In the genomic region with DNA sequence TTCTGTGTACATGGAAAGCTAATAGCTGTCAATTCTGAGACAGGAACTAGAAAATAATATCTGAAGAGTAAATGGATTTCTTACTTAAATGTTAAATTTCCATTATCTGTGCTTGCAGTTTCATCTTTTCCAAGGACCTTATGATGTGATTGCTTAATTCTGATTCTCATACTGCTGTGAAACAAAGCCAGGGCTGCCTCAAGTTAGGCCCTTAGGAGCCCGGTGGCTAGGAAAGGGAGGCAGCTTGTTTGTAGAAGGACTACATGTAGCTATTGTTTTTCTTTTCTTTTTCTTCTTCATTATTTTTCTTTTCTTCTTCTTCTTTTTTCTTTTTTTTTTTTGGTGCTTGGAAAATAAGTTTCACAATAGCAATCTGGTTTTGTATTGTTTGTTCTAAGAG, we compare ENCODE assay signal across 18 cellular contexts. TPM values are rescaled to one million over a fixed set of nuclear protein-coding genes. Genes with fewer than 3 reads are reported as not detected.
DNase-seq lines count a peak whose midpoint lies in the region; ATAC-seq and TF ChIP-seq lines count a peak whose summit lies in the region.
"Had no signal": no experiment of that assay in that cellular context is flagged by ENCODE, and none has a peak within 500 bp of the region (broad histone marks: within the 10 kb centered on the region; RNA-seq: fewer than 3 reads in every experiment).

No MANE protein-coding gene starts in this region.

- H3K4me3 ChIP-seq in naive thymus-derived CD4-positive, alpha-beta T cell (ENCODE audit: low read length): no peak overlapping the region
- H3K4me3 ChIP-seq: GM12878 had no signal

- H3K27ac ChIP-seq in H9 (ENCODE audit: insufficient read length, low read depth, low read length): no peak overlapping the region
- H3K27ac ChIP-seq in naive thymus-derived CD4-positive, alpha-beta T cell (ENCODE audit: low read depth, low read length): no peak overlapping the region

- no peak overlapping the region for H3K23ac ChIP-seq in H9 (ENCODE audit: insufficient read length, low read depth, low read length)

- DNase-seq in activated T-cell treated with anti-CD3 and anti-CD28 coated beads, Interleukin-2, amount 50 U/mL, for 24 hours: no peak
- DNase-seq in activated T-cell treated with anti-CD3 and anti-CD28 coated beads, Interleukin-2, amount 50 U/mL, for 1 hour: no peak
- DNase-seq in H9 (no peak), SKM-1 (lab: John Stamatoyannopoulos, UW; ENCODE audit: unreplicated experiment) (no peak)
- no peak for DNase-seq in naive thymus-derived CD4-positive, alpha-beta T cell
- DNase-seq in activated naive CD4-positive, alpha-beta T cell treated with anti-CD3 and anti-CD28 coated beads, Interleukin-2, amount 50 U/mL, for 16 hours: no peak
- DNase-seq: 8988T; BE2C; CD4-positive, alpha-beta memory T cell; GDM1; NCI-H1048; NCI-H1436 treated with DMSO at 0.1 percent for 48 hours; NCI-H2081; NCI-H510A had no signal

- H2AFZ ChIP-seq in H9 (ENCODE audit: low read length): no peak overlapping the region

- CTCF ChIA-PET in naive thymus-derived CD4-positive, alpha-beta T cell (lab: Charles Lee): interaction anchor here (0.9 to 1.5 kb wide), 2 partner anchors 19 to 245 kb away, joined by 3 to 4 read pairs; no protein-coding TSS in a partner anchor

- H3K27me3 Mint-ChIP-seq in activated T-cell treated with anti-CD3 and anti-CD28 coated beads, Interleukin-2, amount 50 U/mL, for 24 hours: no peaks in the 10 kb centered on the region
- H3K27me3 Mint-ChIP-seq in H9 (ENCODE audit: low read depth): no peaks in the 10 kb centered on the region; the same call in 1 of the 2 replicates
- no peaks in the 10 kb centered on the region for H3K27me3 Mint-ChIP-seq in brain
- H3K27me3 Mint-ChIP-seq in naive thymus-derived CD4-positive, alpha-beta T cell: no peaks in the 10 kb centered on the region
- H3K27me3 Mint-ChIP-seq: CD4-positive, alpha-beta memory T cell had no signal

- no peak overlapping the region for H4K5ac ChIP-seq in H9 (ENCODE audit: insufficient read length, low read depth, low read length)

- peaks cover 23 to 74% (median 35%) of the 10 kb centered on the region in 3 experiments for H3K36me3 ChIP-seq in naive thymus-derived CD4-positive, alpha-beta T cell (ENCODE audit: control insufficient read depth in 2 of 3, insufficient read depth in 3 of 3, low read length in 3 of 3)

- H3K79me2 ChIP-seq in H9 (ENCODE audit: insufficient read depth, low read length): 0 out of 2 replicates have a peak, but pooled peaks cover 2% of the 10 kb centered on the region

- no peak for ATAC-seq in naive thymus-derived CD4-positive, alpha-beta T cell
- ATAC-seq in SK-N-SH treated with all-trans-retinoic acid at 6 μM for 48 hours: no peak
- ATAC-seq: GM12878, Panc1 had no signal

- H3K9me3 Mint-ChIP-seq in activated T-cell treated with anti-CD3 and anti-CD28 coated beads, Interleukin-2, amount 50 U/mL, for 24 hours: no peaks in the 10 kb centered on the region
- H3K9me3 Mint-ChIP-seq in H9: no peaks in the 10 kb centered on the region
- H3K9me3 Mint-ChIP-seq in brain: no peaks in the 10 kb centered on the region
- peaks cover 0 to 2% (median 0%) of the 10 kb centered on the region in 11 donors for H3K9me3 Mint-ChIP-seq in naive thymus-derived CD4-positive, alpha-beta T cell
- H3K9me3 Mint-ChIP-seq: CD4-positive, alpha-beta memory T cell had no signal

- H2BK15ac ChIP-seq in H9 (ENCODE audit: low read depth, low read length): no peak overlapping the region

- H3K36me3 Mint-ChIP-seq in activated T-cell treated with anti-CD3 and anti-CD28 coated beads, Interleukin-2, amount 50 U/mL, for 24 hours (ENCODE audit: low read depth): peaks cover 56% of the 10 kb centered on the region
- H3K36me3 Mint-ChIP-seq in H9 (ENCODE audit: insufficient read depth in 1 of 3, low read depth in 3 of 3): peaks cover 50 to 93% (median 88%) of the 10 kb centered on the region in 3 experiments; a peak in 6 of 7 replicates
- peaks cover 88% of the 10 kb centered on the region for H3K36me3 Mint-ChIP-seq in brain
- peaks cover 8 to 66% (median 32%) of the 10 kb centered on the region in 5 donors for H3K36me3 Mint-ChIP-seq in naive thymus-derived CD4-positive, alpha-beta T cell

- H2BK120ac ChIP-seq in H9 (ENCODE audit: low read depth, low read length, poor library complexity, severe bottlenecking): no peak overlapping the region

- H3K4me3 Mint-ChIP-seq in activated T-cell treated with anti-CD3 and anti-CD28 coated beads, Interleukin-2, amount 50 U/mL, for 24 hours: no peak overlapping the region
- H3K4me3 Mint-ChIP-seq in H9 (no peak overlapping the region), brain (no peak overlapping the region)
- H3K4me3 Mint-ChIP-seq in naive thymus-derived CD4-positive, alpha-beta T cell: no peak overlapping the region
- H3K4me3 Mint-ChIP-seq: CD4-positive, alpha-beta memory T cell had no signal

- H4K91ac ChIP-seq in H9 (ENCODE audit: insufficient read length, low read depth, low read length): no peak overlapping the region

- no peak overlapping the region for H3K4me2 ChIP-seq in H9 (ENCODE audit: insufficient read depth, insufficient read length, low read length)

- intact Hi-C loops in naive thymus-derived CD4-positive, alpha-beta T cell (cut with micrococcal nuclease): loop anchor here in 1 of 2 donors (2.0 to 5.0 kb wide), 2 partner anchors 17 to 32 kb away; no protein-coding TSS in a partner anchor

- H3K18ac ChIP-seq in H9 (ENCODE audit: insufficient read length, low read depth, low read length): no peak overlapping the region

- H2BK20ac ChIP-seq in H9 (ENCODE audit: low read depth, low read length, poor library complexity, severe bottlenecking): no peak overlapping the region

- no peak overlapping the region for H2AK5ac ChIP-seq in H9 (ENCODE audit: insufficient read length, low read length)

- no peaks in the 10 kb centered on the region for H4K20me1 ChIP-seq in H9 (ENCODE audit: control insufficient read depth, insufficient read depth, insufficient read length)

- no peaks in the 10 kb centered on the region for H3K27me3 ChIP-seq in H9 (ENCODE audit: insufficient read depth, low read length)
- H3K27me3 ChIP-seq in naive thymus-derived CD4-positive, alpha-beta T cell (ENCODE audit: control insufficient read depth in 2 of 2, insufficient read depth in 2 of 2, low read length in 2 of 2): no peaks in the 10 kb centered on the region
- H3K27me3 ChIP-seq: BE2C had no signal

- no peak overlapping the region for H3K14ac ChIP-seq in H9 (ENCODE audit: insufficient read depth, low read length)

- H3K56ac ChIP-seq in H9 (ENCODE audit: insufficient read length, low read depth, low read length): no peak overlapping the region

- H3K4me1 ChIP-seq in H9 (ENCODE audit: insufficient read depth, low read length): no peaks in the 10 kb centered on the region
- no peaks in the 10 kb centered on the region for H3K4me1 ChIP-seq in naive thymus-derived CD4-positive, alpha-beta T cell (ENCODE audit: control insufficient read depth in 2 of 2, insufficient read depth in 2 of 2, low read length in 2 of 2)
- H3K4me1 ChIP-seq: BE2C had no signal

- no peak overlapping the region for H3K9ac ChIP-seq in H9 (ENCODE audit: extremely low read depth, insufficient read length, low read length)

- H3K4me1 Mint-ChIP-seq in activated T-cell treated with anti-CD3 and anti-CD28 coated beads, Interleukin-2, amount 50 U/mL, for 24 hours (ENCODE audit: low read depth): peaks cover 31% of the 10 kb centered on the region
- H3K4me1 Mint-ChIP-seq in H9 (no peaks in the 10 kb centered on the region), brain (peaks cover 25% of the 10 kb centered on the region)
- H3K4me1 Mint-ChIP-seq in naive thymus-derived CD4-positive, alpha-beta T cell: peaks cover 9 to 63% (median 46%) of the 10 kb centered on the region in 7 donors

- TF ChIP-seq CTCF in H9 (conservative IDR thresholded peaks at IDR 0.05) (no peak), brain (conservative IDR thresholded peaks at IDR 0.05) (no peak)

- POLR2A ChIA-PET in naive thymus-derived CD4-positive, alpha-beta T cell (lab: Charles Lee): no interaction called here

- H3K27ac Mint-ChIP-seq in activated T-cell treated with anti-CD3 and anti-CD28 coated beads, Interleukin-2, amount 50 U/mL, for 24 hours: peak overlapping the region; percentile 37
- H3K27ac Mint-ChIP-seq in H9 (peak overlapping the region in 2 of 3 experiments; percentile 52 to 83; a peak in 2 of 7 replicates), brain (peak overlapping the region in 4 of 5 experiments; percentile 18 to 52 (median 46))
- H3K27ac Mint-ChIP-seq in naive thymus-derived CD4-positive, alpha-beta T cell: peak overlapping the region in 5 of 9 donors; percentile 54 to 72 (median 59)

- H3K9me3 ChIP-seq in H9 (ENCODE audit: control insufficient read depth, low read depth, low read length): no peaks in the 10 kb centered on the region
- H3K9me3 ChIP-seq in naive thymus-derived CD4-positive, alpha-beta T cell (ENCODE audit: control insufficient read depth in 2 of 3, low read length in 3 of 3): no peaks in the 10 kb centered on the region
- H3K9me3 ChIP-seq: BE2C had no signal

- no peak overlapping the region for H3T11ph ChIP-seq in H9 (ENCODE audit: low read length)

- no peak overlapping the region for H2BK12ac ChIP-seq in H9 (ENCODE audit: insufficient read length, low read depth, low read length)

- H4K8ac ChIP-seq in H9 (replicated peaks; ENCODE audit: insufficient read length, low read depth, low read length): no peak overlapping the region

- no peak overlapping the region for H2BK5ac ChIP-seq in H9 (ENCODE audit: insufficient read length, low read length)

- H3K23me2 ChIP-seq in H9 (ENCODE audit: insufficient read length, low read depth, low read length, poor library complexity, severe bottlenecking): no peaks in the 10 kb centered on the region

- no peak overlapping the region for H3K4ac ChIP-seq in H9 (ENCODE audit: low read depth, low read length)

- H3K79me1 ChIP-seq in H9 (ENCODE audit: insufficient read depth, low read depth, low read length, poor library complexity, severe bottlenecking): no peaks in the 10 kb centered on the region

- WGBS in H9 (ENCODE audit: extremely low coverage, insufficient read length, low lambda C conversion rate): no CpG with 5 or more reads among the region's 1 CpG

TF ChIP-seq in SK-N-SH treated with all-trans-retinoic acid at 6 μM for 48 hours, 23 proteins besides CTCF, POLR2A, EP300 and RAD21 (continues in another document):
- TF ChIP-seq ZFP3 (CRISPR knock-in tag; IDR thresholded peaks at IDR 0.05): no peak
- TF ChIP-seq TOX (CRISPR knock-in tag; IDR thresholded peaks at IDR 0.05; ENCODE audit: borderline replicate concordance): no peak
- no peak for TF ChIP-seq OSR1 (CRISPR knock-in tag; IDR thresholded peaks at IDR 0.05)
- TF ChIP-seq RARB (CRISPR knock-in tag; IDR thresholded peaks at IDR 0.05): no peak
- no peak for TF ChIP-seq ZNF70 (CRISPR knock-in tag; IDR thresholded peaks at IDR 0.05)

RNA-seq across cellular contexts. Expression of a gene that starts 50.5 kb away (rescaled TPM):
- total RNA-seq in H9 (2021): 613 and 618 TPM in 2 replicates
- 271 TPM for polyA plus RNA-seq in brain (ENCODE audit: insufficient read depth, low read depth, low replicate concordance)
- 100 to 1,000 TPM; 168 to 347 (median 228) TPM for total RNA-seq in naive thymus-derived CD4-positive, alpha-beta T cell
- polyA plus RNA-seq in naive thymus-derived CD4-positive, alpha-beta T cell: 100 to 1,000 TPM; 297 to 316 TPM
